8 cellular contexts compared by ENCODE assay signal in the genomic region with DNA sequence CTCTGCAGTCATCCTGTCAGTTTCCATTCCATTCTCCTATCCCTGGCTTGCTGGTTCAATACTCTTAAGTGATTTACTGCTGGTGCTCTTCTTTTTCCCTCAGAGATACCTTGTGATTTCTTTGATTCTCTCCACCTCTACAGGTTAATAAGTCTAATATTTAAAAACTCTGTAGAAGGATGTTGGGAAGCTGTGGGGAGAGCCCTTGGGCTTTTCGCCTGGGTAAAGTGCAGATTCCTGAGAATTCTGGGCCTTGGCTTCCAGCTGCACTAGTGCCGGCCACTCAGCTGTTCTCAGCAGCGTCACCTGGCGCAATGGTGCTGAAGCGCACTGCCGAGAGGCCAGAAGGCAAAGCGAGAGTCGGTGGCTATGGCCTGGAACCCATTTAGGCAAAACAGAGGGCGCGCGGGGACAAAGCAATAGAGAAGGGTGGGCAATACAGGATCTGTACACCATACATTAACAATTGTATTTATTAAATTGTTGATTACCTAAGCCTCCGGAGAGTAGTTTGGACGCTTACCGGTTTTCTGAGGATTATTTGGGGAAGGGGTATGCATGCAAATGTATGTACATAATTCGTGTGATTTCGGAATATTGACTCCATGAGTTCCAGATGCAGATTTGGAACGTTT.
A peak's percentile ranks its signal among the peaks of the same experiment; 100 is the strongest.
DNase-seq lines count a peak whose midpoint lies in the region; ATAC-seq and TF ChIP-seq lines count a peak whose summit lies in the region.
"Not testable (repeated sequence)": the region's sequence is repeated elsewhere in the genome, so short reads cannot be mapped to it uniquely, and the experiment has no call there.

No MANE protein-coding gene starts in this region.

- H3K27ac ChIP-seq in WERI-Rb-1; endodermal cell (ENCODE audit: low read depth, low read length); left ventricle myocardium inferior (replicated peaks): not testable (repeated sequence)

- WGBS in endodermal cell (ENCODE audit: insufficient coverage in 1 of 2, insufficient read length in 1 of 2), 2 experiments, result no CpG with 5 or more reads among the region's 17 CpGs

- not testable (repeated sequence) for H3K9ac ChIP-seq in endodermal cell (ENCODE audit: extremely low read depth, low read length, poor library complexity, severe bottlenecking)

- not testable (repeated sequence) for H3K36me3 Mint-ChIP-seq in endodermal cell (ENCODE audit: low read depth); memory B cell; type B pancreatic cell

- H3K36me3 ChIP-seq in H7 (replicated peaks; ENCODE audit: control insufficient read depth, insufficient read depth, low read length); WERI-Rb-1; endodermal cell (ENCODE audit: control insufficient read depth, insufficient read depth, low read length); left ventricle myocardium inferior: not testable (repeated sequence)

- H3K27me3 Mint-ChIP-seq in endodermal cell (ENCODE audit: insufficient read depth); memory B cell; type B pancreatic cell: not testable (repeated sequence)

- H3K4me3 Mint-ChIP-seq in endodermal cell, memory B cell, type B pancreatic cell: not testable (repeated sequence)

- not testable (repeated sequence) for TF ChIP-seq CTCF in WERI-Rb-1 (IDR thresholded peaks at IDR 0.05; ENCODE audit: low read depth, low read length)
- TF ChIP-seq CTCF in endodermal cell (conservative IDR thresholded peaks at IDR 0.05) (peak; percentile 47), left ventricle myocardium inferior (IDR thresholded peaks at IDR 0.05; ENCODE audit: borderline replicate concordance) (peak; percentile 22), type B pancreatic cell (conservative IDR thresholded peaks at IDR 0.05) (peak; percentile 49)

- not testable (repeated sequence) for H3K27ac Mint-ChIP-seq in endodermal cell, memory B cell, type B pancreatic cell

- H3K9me3 Mint-ChIP-seq in endodermal cell, memory B cell, type B pancreatic cell: not testable (repeated sequence)

- ATAC-seq in HG03565 (IDR thresholded peaks at IDR 0.05; ENCODE audit: unreplicated experiment) (peak; percentile 42), memory B cell (ENCODE audit: low read depth) (peak; percentile 44)

- intact Hi-C loops in left ventricle myocardium inferior (cut with micrococcal nuclease), result not testable (repeated sequence)

- H3K4me1 ChIP-seq in endodermal cell (ENCODE audit: control insufficient read depth, insufficient read depth, low read length); left ventricle myocardium inferior: not testable (repeated sequence)

- DNase-seq in ELF-1 (ENCODE audit: low read depth, low spot score) (peak; percentile 2), endodermal cell (peak; percentile 40)
- DNase-seq in H7; WERI-Rb-1; left ventricle myocardium inferior; memory B cell (ENCODE audit: low spot score in 2 of 2); type B pancreatic cell (ENCODE audit: extremely low spot score, unreplicated experiment): not testable (repeated sequence)

- H3K4me1 Mint-ChIP-seq in endodermal cell; memory B cell; type B pancreatic cell (ENCODE audit: unreplicated experiment): not testable (repeated sequence)

- H3K9me3 ChIP-seq in WERI-Rb-1 (ENCODE audit: severe bottlenecking); endodermal cell (ENCODE audit: control insufficient read depth, low read length); left ventricle myocardium inferior (replicated peaks): not testable (repeated sequence)

- H3K27me3 ChIP-seq in H7 (ENCODE audit: control insufficient read depth, insufficient read depth, low read length); WERI-Rb-1 (ENCODE audit: insufficient read depth, low read depth, severe bottlenecking); endodermal cell (ENCODE audit: control insufficient read depth, insufficient read depth, low read length, poor library complexity, severe bottlenecking); left ventricle myocardium inferior (ENCODE audit: low read depth): not testable (repeated sequence)

- H3K4me3 ChIP-seq in H7 (ENCODE audit: insufficient read depth, low read depth, low read length) (peak overlapping the region; percentile 19; the same call in 1 of the 2 replicates), WERI-Rb-1 (ENCODE audit: low read depth, low read length) (0 out of 2 replicates have a peak overlapping the region, but pooled peaks have one; percentile 18)
- not testable (repeated sequence) for H3K4me3 ChIP-seq in endodermal cell (ENCODE audit: low read length); left ventricle myocardium inferior
